In genomic region chr16:12260647-12261262, GRCh38 we compare ENCODE assay signal across 13 cellular contexts.
A peak's percentile ranks its signal among the peaks of the same experiment; 100 is the strongest.
DNase-seq lines count a peak whose midpoint lies in the region; ATAC-seq and TF ChIP-seq lines count a peak whose summit lies in the region.
"Had no signal": no experiment of that assay in that cellular context is flagged by ENCODE, and none has a peak within 500 bp of the region (broad histone marks: within the 10 kb centered on the region; RNA-seq: fewer than 3 reads in every experiment).

No MANE protein-coding gene starts in this region.

- 31% methylated on average over 14 of the region's 31 CpGs; no CpG with 5 or more reads in 1 of the 2 experiments for WGBS in IMR-90 (ENCODE audit: extremely low coverage in 2 of 2, insufficient read length in 1 of 2), 2 experiments
- WGBS in right cardiac atrium, result 65% methylated on average over 31 of the region's 31 CpGs
- 91% methylated on average over 6 of the region's 31 CpGs; no CpG with 5 or more reads in 1 of the 2 donors for WGBS in gastroesophageal sphincter (ENCODE audit: low coverage in 1 of 2), 2 donors

- H3K4me1 ChIP-seq in IMR-90 (ENCODE audit: control insufficient read depth, insufficient read depth, low read length), result peaks cover 11% of the 10 kb centered on the region
- H3K4me1 ChIP-seq in right cardiac atrium (ENCODE audit: control insufficient read depth, insufficient read depth, low read length), result peaks cover 2% of the 10 kb centered on the region
- H3K4me1 ChIP-seq in gastroesophageal sphincter, result peaks cover 0 to 13% (median 0%) of the 10 kb centered on the region in 3 donors
- H3K4me1 ChIP-seq: tibial artery had no signal

- H2BK20ac ChIP-seq in IMR-90 (ENCODE audit: low read depth, low read length), result no peak overlapping the region

- H3K4me3 Mint-ChIP-seq in WTC11, result no peak overlapping the region
- H3K4me3 Mint-ChIP-seq: activated CD4-positive, alpha-beta memory T cell treated with anti-CD3 and anti-CD28 coated beads, Interleukin-2, amount 10 ng/mL, durations not matched to agents 7 days and 5 days; CD8-positive, alpha-beta T cell; natural killer cell treated with Interleukin-12 subunit alpha and Interleukin-12 subunit beta and Interleukin-15 and Interleukin-18, amount 100 ng/mL, for 72 hours had no signal

- no TSS peak for BruUV-seq in IMR-90 (replicated peaks; lab: Mats Ljungman, UMichigan)

- H3K9me3 Mint-ChIP-seq in WTC11, result no peaks in the 10 kb centered on the region
- H3K9me3 Mint-ChIP-seq: activated CD4-positive, alpha-beta memory T cell treated with anti-CD3 and anti-CD28 coated beads, Interleukin-2, amount 10 ng/mL, durations not matched to agents 7 days and 5 days; CD8-positive, alpha-beta T cell; natural killer cell treated with Interleukin-12 subunit alpha and Interleukin-12 subunit beta and Interleukin-15 and Interleukin-18, amount 100 ng/mL, for 72 hours had no signal

- no peaks in the 10 kb centered on the region; the same call in 1 of the 2 replicates for H3K27me3 Mint-ChIP-seq in WTC11 (ENCODE audit: low read depth)
- H3K27me3 Mint-ChIP-seq: activated CD4-positive, alpha-beta memory T cell treated with anti-CD3 and anti-CD28 coated beads, Interleukin-2, amount 10 ng/mL, durations not matched to agents 7 days and 5 days; natural killer cell treated with Interleukin-12 subunit alpha and Interleukin-12 subunit beta and Interleukin-15 and Interleukin-18, amount 100 ng/mL, for 72 hours had no signal

- no peak overlapping the region for H3K4me2 ChIP-seq in IMR-90 (ENCODE audit: low read depth, low read length)
- H3K4me2 ChIP-seq: smooth muscle cell had no signal

- H4K8ac ChIP-seq in IMR-90 (ENCODE audit: low read depth in 2 of 2, low read length in 2 of 2), result no peak overlapping the region

- POLR2A ChIA-PET in IMR-90 (lab: Charles Lee; ENCODE audit: unreplicated experiment), result no interaction called here
- POLR2A ChIA-PET in WTC11 (lab: Charles Lee), result no interaction called here

- H4K20me1 ChIP-seq in IMR-90 (ENCODE audit: insufficient read depth, low read length), result no peaks in the 10 kb centered on the region

- H3K23ac ChIP-seq in IMR-90 (ENCODE audit: low read depth, low read length), result no peak overlapping the region

- 0 out of 2 replicates have a peak, but pooled peaks cover 2% of the 10 kb centered on the region for H3K9me1 ChIP-seq in IMR-90 (ENCODE audit: insufficient read depth, low read length)

- no peak overlapping the region for H3K14ac ChIP-seq in IMR-90 (replicated peaks; ENCODE audit: low read depth, low read length)

- no peak for TF ChIP-seq POLR2A in IMR-90 (IDR thresholded peaks at IDR 0.05; ENCODE audit: low read depth, low read length)
- TF ChIP-seq POLR2A in gastroesophageal sphincter (IDR thresholded peaks at IDR 0.05), result no peak

- H3K36me3 Mint-ChIP-seq in WTC11, result no peaks in the 10 kb centered on the region
- H3K36me3 Mint-ChIP-seq: natural killer cell treated with Interleukin-12 subunit alpha and Interleukin-12 subunit beta and Interleukin-15 and Interleukin-18, amount 100 ng/mL, for 72 hours had no signal

- peak; percentile 75 for ATAC-seq in IMR-90 (ENCODE audit: low read depth)
- ATAC-seq in WTC11, result peak; percentile 97
- ATAC-seq in right cardiac atrium, result peak; percentile 73 to 82
- ATAC-seq in gastroesophageal sphincter, result no peak
- no peak for ATAC-seq in HG03432 (IDR thresholded peaks at IDR 0.05; ENCODE audit: unreplicated experiment)
- ATAC-seq: CD8-positive, alpha-beta T cell; natural killer cell treated with Interleukin-12 subunit alpha and Interleukin-12 subunit beta and Interleukin-15 and Interleukin-18, amount 100 ng/mL, for 72 hours had no signal

- H2AK5ac ChIP-seq in IMR-90 (ENCODE audit: low read depth, low read length), result no peak overlapping the region

- no peak overlapping the region for H2AK9ac ChIP-seq in IMR-90 (replicated peaks; ENCODE audit: low read depth, low read length, poor library complexity)

- H2BK5ac ChIP-seq in IMR-90 (ENCODE audit: low read depth, low read length, poor library complexity, severe bottlenecking), result no peak overlapping the region

- TF ChIP-seq EP300 in gastroesophageal sphincter (IDR thresholded peaks at IDR 0.05), result no peak

- H3K36me3 ChIP-seq in IMR-90 (ENCODE audit: control insufficient read depth, insufficient read depth, low read length) (no peaks in the 10 kb centered on the region), gastroesophageal sphincter (no peaks in the 10 kb centered on the region)
- H3K36me3 ChIP-seq: tibial artery had no signal

- H2BK120ac ChIP-seq in IMR-90 (ENCODE audit: low read depth, low read length), result no peak overlapping the region

- TF ChIP-seq CTCF in IMR-90 (conservative IDR thresholded peaks at IDR 0.05; ENCODE audit: low read depth, low read length) (peak; percentile 35), WTC11 (IDR thresholded peaks at IDR 0.05) (no peak), gastroesophageal sphincter (IDR thresholded peaks at IDR 0.05) (no peak)

- TF ChIP-seq RAD21 in IMR-90 (IDR thresholded peaks at IDR 0.05; ENCODE audit: low read length), result peak; percentile 30; the same call in 1 of the 2 replicates

- intact Hi-C loops in IMR-90 (cut with micrococcal nuclease), result loop anchor here (5.0 kb wide), 1 partner anchor 33 kb away; no protein-coding TSS in a partner anchor
- intact Hi-C loops in right cardiac atrium (cut with DNase I), result no loop called here

- H3K4me1 Mint-ChIP-seq in WTC11, result peaks cover 15% of the 10 kb centered on the region
- H3K4me1 Mint-ChIP-seq: activated CD4-positive, alpha-beta memory T cell treated with anti-CD3 and anti-CD28 coated beads, Interleukin-2, amount 10 ng/mL, durations not matched to agents 7 days and 5 days had no signal

- no peak overlapping the region for H3K4ac ChIP-seq in IMR-90 (ENCODE audit: low read depth, low read length)

- H3K27me3 ChIP-seq in IMR-90 (ENCODE audit: control insufficient read depth, insufficient read depth, low read length) (no peaks in the 10 kb centered on the region), right cardiac atrium (ENCODE audit: control insufficient read depth, insufficient read depth) (no peaks in the 10 kb centered on the region), gastroesophageal sphincter (no peaks in the 10 kb centered on the region)
- H3K27me3 ChIP-seq: tibial artery had no signal

- no peak overlapping the region for H3K18ac ChIP-seq in IMR-90 (ENCODE audit: low read depth, low read length)

- H4K91ac ChIP-seq in IMR-90 (ENCODE audit: insufficient read depth, low read depth, low read length), result no peak overlapping the region

- DNase-seq in IMR-90, result peak; percentile 84
- peak; percentile 62 for DNase-seq in WTC11 (ENCODE audit: low spot score)
- peak; percentile 41 to 76 (median 73) for DNase-seq in right cardiac atrium
- peak; percentile 29 for DNase-seq in retina
- no peak for DNase-seq in GF-D8 (lab: John Stamatoyannopoulos, UW)
- DNase-seq: activated CD4-positive, alpha-beta memory T cell treated with anti-CD3 and anti-CD28 coated beads, Interleukin-2, amount 10 ng/mL, durations not matched to agents 7 days and 5 days; CD8-positive, alpha-beta T cell; cerebellar nuclear complex; tibial artery had no signal

- no peak overlapping the region for H4K5ac ChIP-seq in IMR-90 (ENCODE audit: low read depth, low read length)

- H3K79me1 ChIP-seq in IMR-90 (ENCODE audit: low read depth in 1 of 2, low read length in 2 of 2), result peaks cover 0 to 4% of the 10 kb centered on the region in 2 experiments; a peak in 1 of 4 replicates

- CTCF ChIA-PET in IMR-90 (lab: Yijun Ruan, JAX) (interaction anchor here (0.7 to 1.8 kb wide), 6 partner anchors 10 to 166 kb away, joined by 3 to 12 read pairs (median 4); no protein-coding TSS in a partner anchor), WTC11 (lab: Charles Lee) (interaction anchor here (0.5 to 3.6 kb wide), 20 partner anchors 10 to 193 kb away, joined by 3 to 75 read pairs (median 5); no protein-coding TSS in a partner anchor)

- dilution Hi-C loops in IMR-90 (cut with HindIII; ENCODE audit: low sequenced_read_pairs, unreplicated experiment), result no loop called here

- H2BK15ac ChIP-seq in IMR-90 (ENCODE audit: low read depth, low read length), result no peak overlapping the region

- H3K9me3 ChIP-seq in IMR-90 (ENCODE audit: control insufficient read depth, insufficient read depth, low read length), result no peaks in the 10 kb centered on the region
- H3K9me3 ChIP-seq in right cardiac atrium (ENCODE audit: control insufficient read depth, low read length), result no peaks in the 10 kb centered on the region
- H3K9me3 ChIP-seq in gastroesophageal sphincter, result no peaks in the 10 kb centered on the region
- H3K9me3 ChIP-seq: tibial artery had no signal

- H3K9ac ChIP-seq in IMR-90 (ENCODE audit: low read depth, low read length), result no peak overlapping the region

- H2AFZ ChIP-seq in IMR-90 (replicated peaks; ENCODE audit: low read length, poor library complexity), result peak overlapping the region; percentile 59

- H3K4me3 ChIP-seq in IMR-90 (ENCODE audit: insufficient read depth, low read depth, low read length) (no peak overlapping the region), right cardiac atrium (ENCODE audit: low read length) (no peak overlapping the region), gastroesophageal sphincter (no peak overlapping the region)
- H3K4me3 ChIP-seq: smooth muscle cell, tibial artery had no signal

- in situ Hi-C loops in IMR-90 (cut with MboI; ENCODE audit: low sequenced_read_pairs), result loop anchor here (10.0 kb wide), 1 partner anchor 166 kb away; no protein-coding TSS in a partner anchor

- H3K27ac Mint-ChIP-seq in WTC11, result no peak overlapping the region
- H3K27ac Mint-ChIP-seq: activated CD4-positive, alpha-beta memory T cell treated with anti-CD3 and anti-CD28 coated beads, Interleukin-2, amount 10 ng/mL, durations not matched to agents 7 days and 5 days; CD8-positive, alpha-beta T cell; natural killer cell treated with Interleukin-12 subunit alpha and Interleukin-12 subunit beta and Interleukin-15 and Interleukin-18, amount 100 ng/mL, for 72 hours had no signal

- H3K27ac ChIP-seq in IMR-90 (ENCODE audit: insufficient read depth, low read length) (no peak overlapping the region), right cardiac atrium (ENCODE audit: low read length) (no peak overlapping the region), gastroesophageal sphincter (no peak overlapping the region)
- H3K27ac ChIP-seq: tibial artery had no signal

- H3K56ac ChIP-seq in IMR-90 (ENCODE audit: extremely low read depth, insufficient read depth, low read length), result no peak overlapping the region

TF ChIP-seq in IMR-90, 13 proteins besides CTCF, POLR2A, EP300 and RAD21 (continues in another document):
- TF ChIP-seq SMC3 (IDR thresholded peaks at IDR 0.05; ENCODE audit: low read depth, low read length), result peak; percentile 33

TF ChIP-seq in WTC11, 78 proteins besides CTCF, POLR2A, EP300 and RAD21:
- TF ChIP-seq NR2C2 (CRISPR knock-in tag; IDR thresholded peaks at IDR 0.05) (no peak), MLX (CRISPR knock-in tag; IDR thresholded peaks at IDR 0.05) (no peak)

Comparison
In these comparisons a context has a peak if more than half of its experiments do, and no peak if none do; other contexts are left out.
1. ATAC-seq: peak in IMR-90 (single experiment), WTC11 (single experiment) and right cardiac atrium (2 of 2); none in gastroesophageal sphincter (single experiment) and HG03432 (single experiment).